Comparison of ENCODE assay signal across 8 cellular contexts in genomic region chrX:97039363-97040029, GRCh38.
DNase-seq lines count a peak whose midpoint lies in the region; ATAC-seq, FAIRE-seq and TF ChIP-seq lines count a peak whose summit lies in the region.

No MANE protein-coding gene starts in this region.

- H3K27me3 ChIP-seq in BE2C = no peaks in the 10 kb centered on the region

- no peaks in the 10 kb centered on the region for H3K9me3 ChIP-seq in BE2C

- TF ChIP-seq POLR2A in GM12891 (IDR thresholded peaks at IDR 0.05; ENCODE audit: low read depth, low read length) = no peak

- peak; percentile 83 for FAIRE-seq in GM12891 (lab: Jason Lieb, UNC)

- no peaks in the 10 kb centered on the region for H3K4me1 ChIP-seq in BE2C

- H3K36me3 ChIP-seq in BE2C = no peaks in the 10 kb centered on the region

- TF ChIP-seq CTCF in BE2C (IDR thresholded peaks at IDR 0.05; ENCODE audit: low read depth, low read length) = no peak

- DNase-seq in GM12891 (ENCODE audit: insufficient read length, low spot score) (no peak), dermis blood vessel endothelial cell (peak; percentile 79), GDM1 (lab: John Stamatoyannopoulos, UW) (no peak), NAMALWA (ENCODE audit: low spot score) (no peak), BE2C (no peak), posterior cingulate gyrus (no peak)

- intact Hi-C loops in posterior cingulate gyrus (cut with DNase I) = no loop called here

- no peak overlapping the region for H3K4me3 ChIP-seq in BE2C (ENCODE audit: low read depth, low read length)

- peak; percentile 89 for ATAC-seq in GM21367 (IDR thresholded peaks at IDR 0.05; ENCODE audit: unreplicated experiment)
- ATAC-seq in HG03469 (IDR thresholded peaks at IDR 0.05; ENCODE audit: unreplicated experiment) = peak; percentile 92

TF ChIP-seq in GM12891, 5 proteins besides CTCF, POLR2A, EP300 and RAD21:
- TF ChIP-seq POLR2AphosphoS5 (IDR thresholded peaks at IDR 0.05; ENCODE audit: low read depth, low read length) (no peak), PAX5 (IDR thresholded peaks at IDR 0.05; ENCODE audit: insufficient read depth, low read length, severe bottlenecking) (no peak), SPI1 (IDR thresholded peaks at IDR 0.05; ENCODE audit: low read depth, low read length) (no peak), POU2F2 (IDR thresholded peaks at IDR 0.05; ENCODE audit: low read depth, low read length) (no peak), TAF1 (IDR thresholded peaks at IDR 0.05; ENCODE audit: low read depth, low read length) (no peak)
